Comparison of ENCODE assay signal across 20 cellular contexts in genomic region chr12:101675555-101675954, GRCh38. TPM values are rescaled to one million over a fixed set of nuclear protein-coding genes. Genes with fewer than 3 reads are reported as not detected.
DNase-seq lines count a peak whose midpoint lies in the region; ATAC-seq, FAIRE-seq and TF ChIP-seq lines count a peak whose summit lies in the region.
"Had no signal": no experiment of that assay in that cellular context is flagged by ENCODE, and none has a peak within 500 bp of the region (broad histone marks: within the 10 kb centered on the region; RNA-seq: fewer than 3 reads in every experiment).

No MANE protein-coding gene starts in this region.

- peaks cover 20% of the 10 kb centered on the region for H3K27me3 ChIP-seq in PC-3 (ENCODE audit: low read length)
- H3K27me3 ChIP-seq: BE2C had no signal

- FAIRE-seq in D721Med (lab: Jason Lieb, UNC) = no peak
- FAIRE-seq: GM12892, GM18507, H1 had no signal

- no peak overlapping the region for H3K4me2 ChIP-seq in PC-3 (ENCODE audit: low read length)

- no peaks in the 10 kb centered on the region for H3K9me3 ChIP-seq in PC-3 (ENCODE audit: low read length)
- H3K9me3 ChIP-seq in mucosa of descending colon = no peaks in the 10 kb centered on the region
- H3K9me3 ChIP-seq: BE2C, Caco-2 had no signal

- TF ChIP-seq CTCF in PC-3 (conservative IDR thresholded peaks at IDR 0.05; ENCODE audit: low read depth, low read length) (no peak), mucosa of descending colon (IDR thresholded peaks at IDR 0.05) (no peak), D721Med (IDR thresholded peaks at IDR 0.05; ENCODE audit: insufficient read depth, missing control alignments) (no peak)

- H3K79me2 ChIP-seq in PC-3 (ENCODE audit: low read length) = no peaks in the 10 kb centered on the region

- no peaks in the 10 kb centered on the region for H3K9me2 ChIP-seq in PC-3 (replicated peaks; ENCODE audit: low read length)

- ATAC-seq in PC-3 (peak; percentile 56), left lobe of liver (peak; percentile 60), mucosa of descending colon (peak; percentile 63)

- no peaks in the 10 kb centered on the region for H3K36me3 ChIP-seq in PC-3 (ENCODE audit: low read depth, low read length)
- no peaks in the 10 kb centered on the region for H3K36me3 ChIP-seq in mucosa of descending colon (ENCODE audit: low read depth)
- H3K36me3 ChIP-seq: BE2C had no signal

- H3F3A ChIP-seq in PC-3 (ENCODE audit: low read length, unreplicated experiment) = no peaks in the 10 kb centered on the region

- H3K4me3 ChIP-seq in PC-3 (ENCODE audit: low read length) = no peak overlapping the region
- H3K4me3 ChIP-seq in mucosa of descending colon = no peak overlapping the region

- CTCF ChIA-PET in PC-3 (lab: Charles Lee) = no interaction called here

- peaks cover 7% of the 10 kb centered on the region for H3K4me1 ChIP-seq in PC-3 (ENCODE audit: insufficient read depth, low read length)
- peaks cover 16% of the 10 kb centered on the region for H3K4me1 ChIP-seq in mucosa of descending colon (ENCODE audit: low read depth)
- H3K4me1 ChIP-seq: BE2C, Caco-2 had no signal

- no peak overlapping the region for H3K9ac ChIP-seq in PC-3 (ENCODE audit: low read length)

- intact Hi-C loops in PC-3 (cut with micrococcal nuclease) (no loop called here), mucosa of descending colon (cut with DNase I, micrococcal nuclease) (no loop called here)

- no TSS peak for BruUV-seq in PC-3 (replicated peaks; lab: Mats Ljungman, UMichigan)

- no peak overlapping the region for H2AFZ ChIP-seq in PC-3 (ENCODE audit: low read length)

- no peak overlapping the region for H3K27ac ChIP-seq in PC-3 (ENCODE audit: low read length)

- peak; percentile 34 for DNase-seq in PC-3
- no peak for DNase-seq in left lobe of liver (ENCODE audit: low spot score)
- no peak for DNase-seq in mucosa of descending colon
- DNase-seq in SIG-M5 (lab: John Stamatoyannopoulos, UW) = no peak
- DNase-seq in 8988T = no peak
- DNase-seq in D721Med (ENCODE audit: insufficient read length, low spot score) = no peak
- DNase-seq in islet precursor cell = no peak
- DNase-seq: ACHN; BE2C; C1 segment of cervical spinal cord; Caco-2; CD4-positive, CD25-positive, alpha-beta regulatory T cell; CD8-positive, alpha-beta memory T cell; DMS153; DMS79; GDM1; H9 had no signal

- POLR2A ChIA-PET in PC-3 (lab: Charles Lee; ENCODE audit: unreplicated experiment) = no interaction called here

- H4K20me1 ChIP-seq in PC-3 (ENCODE audit: low read length) = no peaks in the 10 kb centered on the region

RNA-seq across cellular contexts. Expression of gene CHPT1, which starts 21.9 kb away (rescaled TPM):
- total RNA-seq in PC-3 (2014; rRNA removed) (55.3 and 56.2 TPM in 2 replicates), left lobe of liver (78.3 TPM), mucosa of descending colon (10 to 100 TPM; 86.7 to 98.2 (median 97.2) TPM)
